17 cellular contexts compared by ENCODE assay signal in the genomic region with DNA sequence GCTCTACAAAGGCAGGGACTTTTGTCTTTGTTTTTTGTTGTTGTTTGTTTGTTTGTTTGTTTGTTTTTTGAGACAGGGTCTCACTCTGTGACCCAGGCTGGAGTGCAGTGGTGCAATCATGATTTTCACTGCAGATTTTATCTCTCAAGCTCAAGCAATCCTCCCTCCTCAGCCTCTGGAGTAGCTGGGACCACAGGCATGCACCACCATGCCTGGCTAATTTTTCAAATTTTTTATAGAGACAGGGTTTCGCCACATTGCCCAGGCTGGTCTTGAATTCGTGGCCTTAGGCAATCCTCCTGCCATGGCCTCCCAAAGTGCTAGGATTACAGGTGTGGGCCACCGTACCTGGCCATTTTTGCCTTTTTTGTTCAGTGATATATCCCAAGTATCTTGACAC. TPM values are rescaled to one million over a fixed set of nuclear protein-coding genes. Genes with fewer than 3 reads are reported as not detected.
"Had no signal": no experiment of that assay in that cellular context is flagged by ENCODE, and none has a peak within 500 bp of the region (broad histone marks: within the 10 kb centered on the region; RNA-seq: fewer than 3 reads in every experiment).

No MANE protein-coding gene starts in this region.

RNA-seq across cellular contexts. Expression of gene RNASE7, which starts 1.2 kb away (rescaled TPM):
- total RNA-seq: cardiac septum, dermis blood vessel endothelial cell, heart right ventricle, left ventricle myocardium inferior, lower lobe of right lung, mononuclear cell, natural killer cell, occipital lobe, ovary, pulmonary artery endothelial cell, upper lobe of left lung had no signal
- polyA plus RNA-seq: neural cell, ovary had no signal

RNA-seq across cellular contexts. Expression of gene RNASE13, which starts 6.3 kb away (rescaled TPM):
- total RNA-seq: cardiac septum, dermis blood vessel endothelial cell, esophagus mucosa, foreskin keratinocyte, heart right ventricle, left colon, left ventricle myocardium inferior, lower lobe of right lung, mononuclear cell, natural killer cell, occipital lobe, ovary, pulmonary artery endothelial cell, testis, upper lobe of left lung had no signal
- polyA plus RNA-seq: foreskin keratinocyte, heart right ventricle, neural cell, ovary, small intestine had no signal

RNA-seq across cellular contexts. Expression of gene TPPP2, which starts 10.9 kb away (rescaled TPM):
- total RNA-seq: dermis blood vessel endothelial cell, esophagus mucosa, foreskin keratinocyte, lower lobe of right lung, mononuclear cell, natural killer cell, occipital lobe, pulmonary artery endothelial cell, upper lobe of left lung had no signal
- polyA plus RNA-seq: foreskin keratinocyte, neural cell had no signal

RNA-seq across cellular contexts. Expression of gene RNASE8, which starts 16.7 kb away (rescaled TPM):
- total RNA-seq: cardiac septum, dermis blood vessel endothelial cell, esophagus mucosa, foreskin keratinocyte, heart right ventricle, left colon, left ventricle myocardium inferior, lower lobe of right lung, mononuclear cell, natural killer cell, occipital lobe, ovary, pulmonary artery endothelial cell, testis, upper lobe of left lung had no signal
- polyA plus RNA-seq: foreskin keratinocyte, heart right ventricle, neural cell, ovary, small intestine had no signal
